ENCODE assay signal across 8 cellular contexts in the genomic region with DNA sequence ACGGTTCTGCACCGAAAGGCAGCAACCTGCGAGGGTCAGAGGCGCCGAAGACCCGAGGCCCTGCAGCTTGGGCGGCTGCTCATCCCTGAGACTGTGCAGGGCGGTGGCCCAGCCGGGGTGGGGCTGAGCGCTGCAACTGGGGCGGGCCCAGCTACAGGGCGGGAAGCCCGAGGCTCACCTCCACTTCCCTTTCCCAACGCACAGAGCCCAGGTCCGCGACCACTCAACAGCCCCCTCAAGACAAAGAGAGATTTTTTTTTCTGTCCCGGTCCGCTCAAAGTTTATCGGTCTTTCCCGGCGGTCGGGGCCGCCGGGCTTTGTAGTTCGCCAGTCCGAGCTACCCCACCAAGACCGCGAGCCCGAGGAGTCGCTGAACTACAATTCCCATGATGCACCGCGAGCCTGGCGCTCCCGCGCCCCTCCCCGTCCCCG. TPM values are rescaled to one million over a fixed set of nuclear protein-coding genes. Genes with fewer than 3 reads are reported as not detected.
A peak's percentile ranks its signal among the peaks of the same experiment; 100 is the strongest.
DNase-seq lines count a peak whose midpoint lies in the region; ATAC-seq and TF ChIP-seq lines count a peak whose summit lies in the region.

No MANE protein-coding gene starts in this region.

- H3K36me3 ChIP-seq in BLaER1 treated with 17β-estradiol and CSF1 and Interleukin-3, amounts not matched to agents 10 nM and 100 nM, result peaks cover 0 to 11% (median 0%) of the 10 kb centered on the region in 11 experiments; a peak in 2 of 22 replicates

- peak; percentile 81 for ATAC-seq in GM19351 (IDR thresholded peaks at IDR 0.05; ENCODE audit: unreplicated experiment)
- ATAC-seq in HG03469 (IDR thresholded peaks at IDR 0.05; ENCODE audit: unreplicated experiment), result peak; percentile 54
- peak; percentile 97 for ATAC-seq in left colon

- no peaks in the 10 kb centered on the region for H4K20me1 ChIP-seq in BLaER1 treated with 17β-estradiol and CSF1 and Interleukin-3, amounts not matched to agents 10 nM and 100 nM

- TF ChIP-seq CTCF in coronary artery (IDR thresholded peaks at IDR 0.05), result no peak

- no peaks in the 10 kb centered on the region for H3K27me3 ChIP-seq in BLaER1 treated with 17β-estradiol and CSF1 and Interleukin-3, amounts not matched to agents 10 nM and 100 nM

- H3K27ac Mint-ChIP-seq in activated CD4-positive, alpha-beta T cell treated with anti-CD3 and anti-CD28 coated beads, Interleukin-2, amount 10 ng/mL, durations not matched to agents 24 days and 14 days, result peak overlapping the region; percentile 87

- H3K36me3 Mint-ChIP-seq in activated CD4-positive, alpha-beta T cell treated with anti-CD3 and anti-CD28 coated beads, Interleukin-2, amount 10 ng/mL, durations not matched to agents 24 days and 14 days (ENCODE audit: low read depth), result peaks cover 8% of the 10 kb centered on the region

- H3K4me2 ChIP-seq in BLaER1 treated with 17β-estradiol and CSF1 and Interleukin-3, amounts not matched to agents 10 nM and 100 nM, result peak overlapping the region; percentile 72 to 93 (median 85)

- peaks cover 46% of the 10 kb centered on the region for H3K4me1 Mint-ChIP-seq in activated CD4-positive, alpha-beta T cell treated with anti-CD3 and anti-CD28 coated beads, Interleukin-2, amount 10 ng/mL, durations not matched to agents 24 days and 14 days

- H3K9me3 ChIP-seq in BLaER1 treated with 17β-estradiol and CSF1 and Interleukin-3, amounts not matched to agents 10 nM and 100 nM (replicated peaks in 1 of 11), result peaks cover 0 to 12% (median 0%) of the 10 kb centered on the region in 11 experiments; a peak in 2 of 22 replicates

- H3K9ac ChIP-seq in BLaER1 treated with 17β-estradiol and CSF1 and Interleukin-3, amounts not matched to agents 10 nM and 100 nM, result peak overlapping the region; percentile 83 to 94 (median 89)

- peak overlapping the region; percentile 88 to 98 (median 93) for H3K4me3 ChIP-seq in BLaER1 treated with 17β-estradiol and CSF1 and Interleukin-3, amounts not matched to agents 10 nM and 100 nM
- H3K4me3 ChIP-seq in coronary artery, result peak overlapping the region; percentile 85

- peak overlapping the region; percentile 63 to 92 (median 89); a peak in 21 of 22 replicates for H3K27ac ChIP-seq in BLaER1 treated with 17β-estradiol and CSF1 and Interleukin-3, amounts not matched to agents 10 nM and 100 nM
- H3K27ac ChIP-seq in coronary artery, result peak overlapping the region; percentile 92 to 95

- peak overlapping the region; percentile 89 for H3K4me3 Mint-ChIP-seq in activated CD4-positive, alpha-beta T cell treated with anti-CD3 and anti-CD28 coated beads, Interleukin-2, amount 10 ng/mL, durations not matched to agents 24 days and 14 days

- H3K27me3 Mint-ChIP-seq in activated CD4-positive, alpha-beta T cell treated with anti-CD3 and anti-CD28 coated beads, Interleukin-2, amount 10 ng/mL, durations not matched to agents 24 days and 14 days, result no peaks in the 10 kb centered on the region

- DNase-seq in NCI-H526 (lab: John Stamatoyannopoulos, UW) (peak; percentile 94 to 99), coronary artery (ENCODE audit: low spot score) (peak; percentile 94), left colon (peak; percentile 93 to 96)
- DNase-seq in activated CD4-positive, alpha-beta T cell treated with anti-CD3 and anti-CD28 coated beads, Interleukin-2, amount 10 ng/mL, durations not matched to agents 24 days and 14 days, result peak; percentile 98
- DNase-seq in stimulated activated CD4-positive, alpha-beta T cell treated with anti-CD3 and anti-CD28 coated beads, Interleukin-1b, Interleukin-23, amount 100 ng/mL, for 4 hours (ENCODE audit: low read depth in 2 of 2), result peak; percentile 86 to 88

- no peaks in the 10 kb centered on the region for H3K9me3 Mint-ChIP-seq in activated CD4-positive, alpha-beta T cell treated with anti-CD3 and anti-CD28 coated beads, Interleukin-2, amount 10 ng/mL, durations not matched to agents 24 days and 14 days

- H3K4me1 ChIP-seq in BLaER1 treated with 17β-estradiol and CSF1 and Interleukin-3, amounts not matched to agents 10 nM and 100 nM, result peaks cover 37 to 60% (median 54%) of the 10 kb centered on the region in 10 experiments

- intact Hi-C loops in activated CD4-positive, alpha-beta T cell treated with anti-CD3 and anti-CD28 coated beads, Interleukin-2, amount 10 ng/mL, durations not matched to agents 24 days and 14 days (cut with micrococcal nuclease), result loop anchor here (1.0 to 10.0 kb wide), 10 partner anchors 52 to 856 kb away; partner anchors contain the start of genes HSPH1, UBL3 and USPL1
- intact Hi-C loops in left colon (cut with DNase I, micrococcal nuclease), result loop anchor here in 1 of 2 donors (10.0 kb wide), 1 partner anchor 78 kb away; no protein-coding TSS in a partner anchor

RNA-seq across cellular contexts. Expression of gene KATNAL1, which starts 0.6 kb away (rescaled TPM):
- total RNA-seq in activated CD4-positive, alpha-beta T cell treated with anti-CD3 and anti-CD28 coated beads, Interleukin-2, amount 10 ng/mL, durations not matched to agents 24 days and 14 days, result 7.5 and 9.0 TPM in 2 replicates
- total RNA-seq in left colon, result 1 to 10 TPM; 3.3 to 9.4 TPM

Comparison
In these comparisons a context has a peak if more than half of its experiments do, and no peak if none do; other contexts are left out.
1. Peak in every context shown above with its lines: DNase-seq, ATAC-seq, H3K4me3 ChIP-seq and H3K27ac ChIP-seq.